10 cellular contexts compared by ENCODE assay signal in the genomic region with DNA sequence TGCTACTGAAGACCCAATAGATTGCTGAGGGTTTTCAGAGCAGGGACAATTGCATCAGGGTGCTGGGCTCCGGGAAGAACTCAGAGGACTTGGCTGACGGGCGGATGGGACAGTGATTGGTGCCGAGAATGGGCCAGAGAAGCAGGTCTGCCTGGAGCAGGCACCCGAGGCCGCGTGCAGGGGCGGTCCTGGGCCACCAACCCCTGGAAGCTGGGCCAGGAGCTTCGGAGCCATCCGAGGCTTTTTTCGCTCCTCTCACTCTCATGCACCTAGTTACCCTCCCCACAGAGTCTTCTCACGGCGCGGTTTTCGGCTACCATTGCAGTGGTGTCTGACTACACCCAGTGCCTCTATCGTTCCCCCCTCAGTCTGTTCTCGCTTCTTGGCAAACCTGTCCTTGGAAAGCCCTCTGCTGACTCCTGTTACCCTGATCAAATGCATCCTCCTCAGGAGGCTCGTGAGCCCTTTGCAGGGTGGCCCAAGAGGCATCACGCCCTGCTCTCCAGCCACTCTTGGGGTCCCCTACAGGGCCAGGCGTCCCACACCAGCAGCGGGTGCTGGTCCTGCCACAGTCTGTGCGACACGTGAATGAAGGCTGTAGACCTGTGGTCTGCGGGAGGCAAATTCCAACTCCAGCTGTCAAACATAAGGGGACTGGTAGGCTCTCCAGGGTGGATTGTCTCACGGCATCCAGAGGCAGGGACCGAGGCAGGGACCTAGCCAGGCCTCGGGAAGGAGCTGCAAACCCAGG. TPM values are rescaled to one million over a fixed set of nuclear protein-coding genes. Genes with fewer than 3 reads are reported as not detected.
DNase-seq lines count a peak whose midpoint lies in the region; ATAC-seq and TF ChIP-seq lines count a peak whose summit lies in the region.
"Had no signal": no experiment of that assay in that cellular context is flagged by ENCODE, and none has a peak within 500 bp of the region (broad histone marks: within the 10 kb centered on the region; RNA-seq: fewer than 3 reads in every experiment).

No MANE protein-coding gene starts in this region.

- H3K27me3 ChIP-seq in GM23338 (ENCODE audit: insufficient read depth) (no peaks in the 10 kb centered on the region), WERI-Rb-1 (ENCODE audit: insufficient read depth, low read depth, severe bottlenecking) (no peaks in the 10 kb centered on the region), right atrium auricular region (no peaks in the 10 kb centered on the region), skeletal muscle satellite cell (ENCODE audit: control insufficient read depth, insufficient read depth, low read length) (peaks cover 6% of the 10 kb centered on the region)

- peaks cover 17% of the 10 kb centered on the region for H3K79me2 ChIP-seq in GM23338 (replicated peaks; ENCODE audit: insufficient read depth)

- H3K27me3 Mint-ChIP-seq in GM23338 (ENCODE audit: insufficient read depth, low read depth, poor library complexity): peaks cover 3% of the 10 kb centered on the region

- H3K36me3 Mint-ChIP-seq in GM23338 (ENCODE audit: low read depth): peaks cover 30% of the 10 kb centered on the region

- H3K9me3 Mint-ChIP-seq in GM23338: no peaks in the 10 kb centered on the region; the same call in 2 of the 3 replicates

- TF ChIP-seq CTCF in GM23338 (conservative IDR thresholded peaks at IDR 0.05; ENCODE audit: low read depth in 2 of 2): no peak
- TF ChIP-seq CTCF in WERI-Rb-1 (IDR thresholded peaks at IDR 0.05; ENCODE audit: low read depth, low read length): no peak
- TF ChIP-seq CTCF in right atrium auricular region (IDR thresholded peaks at IDR 0.05): no peak

- peaks cover 16% of the 10 kb centered on the region for H3K4me1 Mint-ChIP-seq in GM23338

- H3K9ac ChIP-seq in skeletal muscle satellite cell (ENCODE audit: low read depth, low read length): peak overlapping the region; percentile 100

- H3K27ac ChIP-seq in GM23338 (ENCODE audit: low read depth) (no peak overlapping the region), WERI-Rb-1 (peak overlapping the region; percentile 86), right atrium auricular region (peak overlapping the region; percentile 90 to 92)

- H3K4me3 ChIP-seq in GM23338 (peak overlapping the region; percentile 98), WERI-Rb-1 (ENCODE audit: low read depth, low read length) (peak overlapping the region; percentile 84), right atrium auricular region (peak overlapping the region; percentile 89 to 95), skeletal muscle satellite cell (ENCODE audit: low read length) (peak overlapping the region; percentile 100)

- peaks cover 17% of the 10 kb centered on the region for H4K20me1 ChIP-seq in GM23338 (replicated peaks; ENCODE audit: insufficient read depth)

- DNase-seq in GM23338 (ENCODE audit: low spot score) (no peak), WERI-Rb-1 (peak; percentile 9), right atrium auricular region (ENCODE audit: low spot score) (no peak), midbrain (lab: John Stamatoyannopoulos, UW) (no peak), SIG-M5 (lab: John Stamatoyannopoulos, UW) (no peak)
- DNase-seq: NCI-H748 treated with DMSO at 0.1 percent for 48 hours; stimulated activated naive CD4-positive, alpha-beta T cell treated with Interleukin-2 at 50 U/mL for 16 hours had no signal

- no peak overlapping the region for H2AFZ ChIP-seq in GM23338

- H3K36me3 ChIP-seq in GM23338 (ENCODE audit: insufficient read depth): peaks cover 6% of the 10 kb centered on the region; the same call in 1 of the 2 replicates
- peaks cover 33% of the 10 kb centered on the region for H3K36me3 ChIP-seq in WERI-Rb-1
- peaks cover 14% of the 10 kb centered on the region for H3K36me3 ChIP-seq in right atrium auricular region
- H3K36me3 ChIP-seq in skeletal muscle satellite cell (ENCODE audit: insufficient read depth, low read length): peaks cover 18% of the 10 kb centered on the region

- peak overlapping the region; percentile 93 for H3K4me2 ChIP-seq in GM23338
- peak overlapping the region; percentile 91 for H3K4me2 ChIP-seq in skeletal muscle satellite cell (ENCODE audit: low read length)

- peak overlapping the region; percentile 77 for H3K4me3 Mint-ChIP-seq in GM23338

- H3K4me1 ChIP-seq in GM23338 (ENCODE audit: insufficient read depth) (peaks cover 11% of the 10 kb centered on the region), right atrium auricular region (peaks cover 0 to 25% of the 10 kb centered on the region in 2 donors), skeletal muscle satellite cell (ENCODE audit: control insufficient read depth, insufficient read depth, low read length) (peaks cover 17% of the 10 kb centered on the region)

- no peaks in the 10 kb centered on the region for H3F3A ChIP-seq in GM23338 (replicated peaks; ENCODE audit: low read depth)

- H3K9me2 ChIP-seq in GM23338 (ENCODE audit: insufficient read depth): no peaks in the 10 kb centered on the region

- ATAC-seq in GM23338 (no peak), GM19455 (IDR thresholded peaks at IDR 0.05; ENCODE audit: unreplicated experiment) (no peak), HG03025 (IDR thresholded peaks at IDR 0.05; ENCODE audit: low FRiP score, unreplicated experiment) (no peak)

- H3K9me3 ChIP-seq in WERI-Rb-1 (ENCODE audit: severe bottlenecking): no peaks in the 10 kb centered on the region
- H3K9me3 ChIP-seq in right atrium auricular region: no peaks in the 10 kb centered on the region
- H3K9me3 ChIP-seq in skeletal muscle satellite cell (replicated peaks; ENCODE audit: low read length): no peaks in the 10 kb centered on the region

- no peak overlapping the region for H3K27ac Mint-ChIP-seq in GM23338

TF ChIP-seq in GM23338, 12 proteins besides CTCF, POLR2A, EP300 and RAD21 (continues in another document):
- no peak for TF ChIP-seq EZH2 (IDR thresholded peaks at IDR 0.05; ENCODE audit: low read depth, unreplicated experiment)
- TF ChIP-seq EZH2phosphoT487 (IDR thresholded peaks at IDR 0.05; ENCODE audit: unreplicated experiment): no peak
- no peak for TF ChIP-seq JUNB (IDR thresholded peaks at IDR 0.05; ENCODE audit: unreplicated experiment)

RNA-seq across cellular contexts. Expression of a gene that starts 1.2 kb away (rescaled TPM):
- 110 and 142 TPM in 2 replicates for total RNA-seq in GM23338 (2014; rRNA removed; shearing (Covaris generic))
- 39.9 and 41.7 TPM in 2 replicates for polyA plus RNA-seq in GM23338 (2016; fragmentation: Nextera tagmentation; extraction: Ambion mirVana)
- 10 to 100 TPM; 56.6 to 85.4 TPM for total RNA-seq in right atrium auricular region
- 154 and 198 TPM in 2 replicates for total RNA-seq in skeletal muscle satellite cell (2012; rRNA removed)

RNA-seq across cellular contexts. Expression of a gene that starts 51.2 kb away (rescaled TPM):
- total RNA-seq in GM23338 (2014; rRNA removed; shearing (Covaris generic)): 36.2 and 46.4 TPM in 2 replicates
- 9.1 and 9.8 TPM in 2 replicates for polyA plus RNA-seq in GM23338 (2016; fragmentation: Nextera tagmentation; extraction: Ambion mirVana)
- total RNA-seq in right atrium auricular region: not detected
- not detected in 2 replicates for total RNA-seq in skeletal muscle satellite cell (2012; rRNA removed)

Comparison
In these comparisons a context has a peak if more than half of its experiments do, and no peak if none do; other contexts are left out.
1. RNA of a gene that starts 51.2 kb away (total RNA-seq): 36.2 to 46.4 TPM in GM23338; not detected in right atrium auricular region; every median in the first group is over 10 times any median in the second.
2. Peak in every context shown above with its lines, with median percentiles within 50 percentile points of each other: H3K4me3 ChIP-seq.